In genomic region chr1:236175642-236176336, GRCh38 we compare ENCODE assay signal across 12 cellular contexts. TPM values are rescaled to one million over a fixed set of nuclear protein-coding genes. Genes with fewer than 3 reads are reported as not detected.
DNase-seq lines count a peak whose midpoint lies in the region; ATAC-seq, FAIRE-seq and TF ChIP-seq lines count a peak whose summit lies in the region.
"Had no signal": no experiment of that assay in that cellular context is flagged by ENCODE, and none has a peak within 500 bp of the region (broad histone marks: within the 10 kb centered on the region; RNA-seq: fewer than 3 reads in every experiment).

No MANE protein-coding gene starts in this region.

- peaks cover 7% of the 10 kb centered on the region for H3K4me1 Mint-ChIP-seq in T-helper 17 cell

- peak overlapping the region; percentile 69 to 86 for H3K27ac ChIP-seq in A549
- H3K27ac ChIP-seq: epithelial cell of prostate, stomach had no signal

- no peaks in the 10 kb centered on the region for H3K36me3 ChIP-seq in MG63

- H3K4me2 ChIP-seq in A549: peak overlapping the region; percentile 77

- POLR2A ChIA-PET in A549 (lab: Yijun Ruan, JAX): no interaction called here

- H3K4me3 ChIP-seq in A549 (peak overlapping the region; percentile 22; the same call in 2 of the 3 replicates), MG63 (no peak overlapping the region)
- H3K4me3 ChIP-seq: stomach had no signal

- no peaks in the 10 kb centered on the region for H3K27me3 ChIP-seq in MG63
- H3K27me3 ChIP-seq: stomach had no signal

- DNase-seq in A549 (ENCODE audit: low read depth in 1 of 2, low spot score in 1 of 2) (peak in 1 of 2 experiments; percentile 13), T-helper 17 cell (no peak), MG63 (no peak), cerebellar cortex (ENCODE audit: low spot score) (no peak)
- DNase-seq: NCI-H1105 treated with DMSO at 0.1 percent for 48 hours, stomach had no signal

- no peak for TF ChIP-seq POLR2A in A549 (IDR thresholded peaks at IDR 0.05; ENCODE audit: low read length)

- CTCF ChIA-PET in A549 (lab: Yijun Ruan, JAX): interaction anchor here (1.3 to 1.8 kb wide), 2 partner anchors 38 to 67 kb away, joined by 3 to 6 read pairs; no protein-coding TSS in a partner anchor

- H3K9me3 ChIP-seq in A549: no peaks in the 10 kb centered on the region
- H3K9me3 ChIP-seq in T-helper 17 cell (ENCODE audit: control insufficient read depth, low read length, poor library complexity, severe bottlenecking): no peaks in the 10 kb centered on the region
- H3K9me3 ChIP-seq in MG63: no peaks in the 10 kb centered on the region
- H3K9me3 ChIP-seq: stomach had no signal

- TF ChIP-seq RAD21 in A549 (conservative IDR thresholded peaks at IDR 0.05 in 1 of 2, IDR thresholded peaks at IDR 0.05 in 1 of 2): no peak

- peak overlapping the region; percentile 49 for H3K27ac Mint-ChIP-seq in T-helper 17 cell
- H3K27ac Mint-ChIP-seq: T-helper 2 cell treated with Interferon-gamma antibody and Interleukin-4, amounts not matched to agents 5 μg/mL and 100 μg/mL, for 36 hours had no signal

- no peak for TF ChIP-seq CTCF in A549 (IDR thresholded peaks at IDR 0.05)

- ATAC-seq in A549 (peak; percentile 57 to 69; a peak in 5 of 6 replicates), GM19372 (IDR thresholded peaks at IDR 0.05; ENCODE audit: low read depth, unreplicated experiment) (peak; percentile 68), HG02870 (IDR thresholded peaks at IDR 0.05; ENCODE audit: unreplicated experiment) (peak; percentile 89), T-helper 17 cell (no peak), HG02938 (IDR thresholded peaks at IDR 0.05; ENCODE audit: unreplicated experiment) (no peak), GM18861 (IDR thresholded peaks at IDR 0.05; ENCODE audit: unreplicated experiment) (no peak)

- no peak overlapping the region for H3K4me3 Mint-ChIP-seq in T-helper 17 cell
- H3K4me3 Mint-ChIP-seq: T-helper 2 cell treated with Interferon-gamma antibody and Interleukin-4, amounts not matched to agents 5 μg/mL and 100 μg/mL, for 36 hours had no signal

- no peaks in the 10 kb centered on the region for H3K27me3 Mint-ChIP-seq in T-helper 17 cell

- no peak for TF ChIP-seq EP300 in A549 (IDR thresholded peaks at IDR 0.05)

- WGBS in A549 (ENCODE audit: missing lambda C conversion rate): 55% methylated on average over 11 of the region's 12 CpGs

- H3K36me3 Mint-ChIP-seq in T-helper 17 cell (ENCODE audit: low read depth): peaks cover 3% of the 10 kb centered on the region

- H3K4me1 ChIP-seq in A549: peaks cover 29% of the 10 kb centered on the region
- H3K4me1 ChIP-seq: stomach had no signal

- no peak for FAIRE-seq in A549 (lab: Jason Lieb, UNC)

TF ChIP-seq in A549, 52 proteins besides CTCF, POLR2A, EP300 and RAD21:
- TF ChIP-seq MAZ (IDR thresholded peaks at IDR 0.05; ENCODE audit: borderline replicate concordance, low read depth, low read length) (no peak), JUN (IDR thresholded peaks at IDR 0.05) (no peak), MAFK (IDR thresholded peaks at IDR 0.05; ENCODE audit: partially characterized antibody) (no peak), BHLHE40 (IDR thresholded peaks at IDR 0.05; ENCODE audit: low read depth, low read length) (no peak), CEBPB (IDR thresholded peaks at IDR 0.05) (no peak), HMGXB4 (CRISPR knock-in tag; IDR thresholded peaks at IDR 0.05; ENCODE audit: borderline replicate concordance) (no peak), EHMT2 (IDR thresholded peaks at IDR 0.05; ENCODE audit: low read depth) (no peak), RARB (CRISPR knock-in tag; IDR thresholded peaks at IDR 0.05) (no peak), MAX (IDR thresholded peaks at IDR 0.05) (no peak), JUNB (IDR thresholded peaks at IDR 0.05) (no peak), FOXS1 (CRISPR knock-in tag; IDR thresholded peaks at IDR 0.05) (no peak), PHF8 (IDR thresholded peaks at IDR 0.05; ENCODE audit: borderline replicate concordance, low read depth) (no peak), CHD4 (IDR thresholded peaks at IDR 0.05; ENCODE audit: borderline replicate concordance) (no peak), RCOR1 (IDR thresholded peaks at IDR 0.05; ENCODE audit: low read depth, low read length) (no peak), RNF2 (IDR thresholded peaks at IDR 0.05; ENCODE audit: borderline replicate concordance, low read depth) (no peak), RFX5 (IDR thresholded peaks at IDR 0.05) (no peak), REST (IDR thresholded peaks at IDR 0.05) (no peak), E2F6 (IDR thresholded peaks at IDR 0.05; ENCODE audit: borderline replicate concordance, low read depth) (no peak), CHD2 (IDR thresholded peaks at IDR 0.05; ENCODE audit: low read length, partially characterized antibody) (no peak)

RNA-seq across cellular contexts. Expression of gene GPR137B, which starts 33.5 kb away (rescaled TPM):
- 5.8 and 8.5 TPM in 2 replicates for polyA plus RNA-seq in A549 (2011; rRNA removed)
- 4.1 and 6.5 TPM in 2 replicates for polyA plus RNA-seq in A549 (2012; cell fraction: cytosol; rRNA removed)
- 4.1 and 4.5 TPM in 2 replicates for polyA plus RNA-seq in A549 (2012; cell fraction: nucleus; rRNA removed)
- 7.4 to 9.2 TPM (median 9.2 TPM) in 3 replicates for polyA plus RNA-seq in A549 (2017; fragmentation: RNase III; extraction: RNeasy Plus Mini Kit Qiagen cat#74134 plus additional on column Dnase treatment)
- polyA minus RNA-seq in A549 (2011; rRNA and poly(A)+ RNA removed): 3.4 and 5.2 TPM in 2 replicates
- total RNA-seq in T-helper 17 cell: 10 to 100 TPM; 13.6 to 14.3 TPM
- total RNA-seq in MG63 (2014; rRNA removed; shearing (Covaris generic); ENCODE audit: low replicate concordance): 1.3 and 4.0 TPM in 2 replicates

Comparison
In these comparisons a context has a peak if more than half of its experiments do, and no peak if none do; other contexts are left out.
1. ATAC-seq: peak in A549 (2 of 2), GM19372 (single experiment) and HG02870 (single experiment); none in T-helper 17 cell (single experiment), HG02938 (single experiment) and GM18861 (single experiment).